ENCODE assay signal across 12 cellular contexts in genomic region chr6:167799033-167799933, GRCh38. TPM values are rescaled to one million over a fixed set of nuclear protein-coding genes. Genes with fewer than 3 reads are reported as not detected.
DNase-seq lines count a peak whose midpoint lies in the region; ATAC-seq, FAIRE-seq and TF ChIP-seq lines count a peak whose summit lies in the region.
"Had no signal": no experiment of that assay in that cellular context is flagged by ENCODE, and none has a peak within 500 bp of the region (broad histone marks: within the 10 kb centered on the region; RNA-seq: fewer than 3 reads in every experiment).

No MANE protein-coding gene starts in this region.

- H3K4me3 Mint-ChIP-seq in CD4-positive, alpha-beta T cell, result no peak overlapping the region
- H3K4me3 Mint-ChIP-seq: activated B cell treated with CpG ODN at 0.5 μM for 24 hours had no signal

- H3K4me1 ChIP-seq in HCT116 (ENCODE audit: control insufficient read depth in 1 of 2, insufficient read depth in 2 of 2, low read length in 2 of 2) (no peaks in the 10 kb centered on the region), pancreas (peaks cover 0 to 8% (median 0%) of the 10 kb centered on the region in 3 donors), sigmoid colon (peaks cover 0 to 6% (median 0%) of the 10 kb centered on the region in 4 donors)

- H3K27me3 Mint-ChIP-seq in CD4-positive, alpha-beta T cell, result peaks cover 80% of the 10 kb centered on the region

- intact Hi-C loops in HCT116 (cut with micrococcal nuclease) (no loop called here), pancreas (cut with DNase I) (no loop called here), sigmoid colon (cut with DNase I) (no loop called here)
- intact Hi-C loops in CD4-positive, alpha-beta T cell (cut with DNase I, micrococcal nuclease), result no loop called here

- DNase-seq in HCT116 (ENCODE audit: low read depth, low spot score), result no peak
- peak; percentile 12 for DNase-seq in RPMI8226
- DNase-seq in fibroblast of peridontal ligament (ENCODE audit: extremely low read depth), result peak; percentile 5
- DNase-seq in pancreas, result peak in 2 of 6 donors; percentile 43 to 45
- DNase-seq in sigmoid colon, result no peak
- DNase-seq in mesenteric fat pad (ENCODE audit: low spot score), result no peak
- DNase-seq in CD4-positive, alpha-beta T cell, result no peak
- DNase-seq: activated B cell treated with CpG ODN at 0.5 μM for 24 hours; activated naive CD4-positive, alpha-beta T cell treated with Interleukin-2 at 50 U/mL for 16 hours; DND-41; effector CD4-positive, alpha-beta T cell had no signal

- FAIRE-seq in pancreas (lab: Jason Lieb, UNC), result no peak

- no peak overlapping the region for H3K4me3 ChIP-seq in HCT116 (replicated peaks in 1 of 2; ENCODE audit: low read depth in 1 of 2, low read length in 2 of 2)
- no peak overlapping the region for H3K4me3 ChIP-seq in pancreas
- no peak overlapping the region for H3K4me3 ChIP-seq in sigmoid colon

- no peaks in the 10 kb centered on the region for H4K20me1 ChIP-seq in HCT116 (ENCODE audit: insufficient read depth)

- H3K9me3 Mint-ChIP-seq in CD4-positive, alpha-beta T cell, result no peaks in the 10 kb centered on the region
- H3K9me3 Mint-ChIP-seq: activated B cell treated with CpG ODN at 0.5 μM for 24 hours had no signal

- CTCF ChIA-PET in HCT116 (lab: Charles Lee), result no interaction called here
- CTCF ChIA-PET in CD4-positive, alpha-beta T cell (lab: Charles Lee), result no interaction called here

- RAD21 ChIA-PET in HCT116 (lab: Charles Lee; ENCODE audit: low non-redundant PET in 1 of 2, low total read pairs in 2 of 2, uncharacterized antibody in 2 of 2, unreplicated experiment in 2 of 2), result no interaction called here

- no peaks in the 10 kb centered on the region for H3K36me3 Mint-ChIP-seq in CD4-positive, alpha-beta T cell (ENCODE audit: low read depth)

- no peak for TF ChIP-seq EP300 in sigmoid colon (IDR thresholded peaks at IDR 0.05)

- H3K36me3 ChIP-seq in HCT116 (ENCODE audit: control insufficient read depth in 1 of 2, insufficient read depth in 2 of 2, low read length in 2 of 2), result no peaks in the 10 kb centered on the region
- H3K36me3 ChIP-seq in pancreas, result no peaks in the 10 kb centered on the region
- H3K36me3 ChIP-seq in sigmoid colon, result no peaks in the 10 kb centered on the region

- peak; percentile 7; the same call in 1 of the 2 replicates for TF ChIP-seq RAD21 in HCT116 (IDR thresholded peaks at IDR 0.05; ENCODE audit: low read depth)

- no peaks in the 10 kb centered on the region for H3K79me2 ChIP-seq in HCT116 (ENCODE audit: insufficient read depth, low read length)

- no peak overlapping the region for H3K27ac ChIP-seq in HCT116 (ENCODE audit: low read depth, low read length)
- H3K27ac ChIP-seq in pancreas, result peak overlapping the region; percentile 55 to 71 (median 58)
- H3K27ac ChIP-seq in sigmoid colon, result no peak overlapping the region
- H3K27ac ChIP-seq in CD4-positive, alpha-beta T cell (ENCODE audit: low read depth, low read length), result no peak overlapping the region

- WGBS in pancreas, 2 donors, result 56 to 57% methylated on average over 27 of the region's 27 CpGs
- 77 to 82% methylated on average over 27 of the region's 27 CpGs for WGBS in sigmoid colon, 2 donors

- no peak overlapping the region for H3K9ac ChIP-seq in HCT116 (ENCODE audit: low read length)

- POLR2A ChIA-PET in HCT116 (lab: Charles Lee), result no interaction called here
- POLR2A ChIA-PET in CD4-positive, alpha-beta T cell (lab: Charles Lee), result no interaction called here

- H3K4me2 ChIP-seq in HCT116 (ENCODE audit: low read length), result no peak overlapping the region

- no TSS peak for BruUV-seq in HCT116 (replicated peaks; lab: Mats Ljungman, UMichigan)

- TF ChIP-seq CTCF in HCT116 (IDR thresholded peaks at IDR 0.05 in 2 of 3, conservative IDR thresholded peaks at IDR 0.05 in 1 of 3; ENCODE audit: borderline replicate concordance in 1 of 3, insufficient read depth in 1 of 3, low read depth in 2 of 3, low read length in 2 of 3) (no peak), pancreas (IDR thresholded peaks at IDR 0.05) (no peak), sigmoid colon (IDR thresholded peaks at IDR 0.05) (no peak)
- TF ChIP-seq CTCF in CD4-positive, alpha-beta T cell (IDR thresholded peaks at IDR 0.05), result no peak

- peaks cover 4% of the 10 kb centered on the region for H3K4me1 Mint-ChIP-seq in CD4-positive, alpha-beta T cell (ENCODE audit: low read depth)

- no peak overlapping the region for H2AFZ ChIP-seq in HCT116 (ENCODE audit: low read depth, low read length, poor library complexity, severe bottlenecking)

- H3K27me3 ChIP-seq in HCT116 (ENCODE audit: insufficient read depth, low read length), result 0 out of 2 replicates have a peak, but pooled peaks cover 4% of the 10 kb centered on the region
- H3K27me3 ChIP-seq in pancreas, result no peaks in the 10 kb centered on the region
- peaks cover 0 to 20% (median 5%) of the 10 kb centered on the region in 3 donors for H3K27me3 ChIP-seq in sigmoid colon
- peaks cover 49% of the 10 kb centered on the region for H3K27me3 ChIP-seq in CD4-positive, alpha-beta T cell (ENCODE audit: control insufficient read depth, insufficient read depth, low read length)

- TF ChIP-seq POLR2A in HCT116 (IDR thresholded peaks at IDR 0.05; ENCODE audit: borderline replicate concordance, extremely low read depth, insufficient read depth, insufficient read length) (no peak), sigmoid colon (IDR thresholded peaks at IDR 0.05) (no peak)

- H3K9me3 ChIP-seq in HCT116 (ENCODE audit: control insufficient read depth in 1 of 2, insufficient read depth in 1 of 2, low read depth in 1 of 2, low read length in 2 of 2), result no peaks in the 10 kb centered on the region
- H3K9me3 ChIP-seq in pancreas, result no peaks in the 10 kb centered on the region
- no peaks in the 10 kb centered on the region for H3K9me3 ChIP-seq in sigmoid colon
- H3K9me3 ChIP-seq in CD4-positive, alpha-beta T cell (ENCODE audit: control insufficient read depth, low read length), result no peaks in the 10 kb centered on the region

- no peaks in the 10 kb centered on the region for H3K9me2 ChIP-seq in HCT116 (ENCODE audit: insufficient read depth)

- ATAC-seq in HCT116 (no peak), pancreas (peak; percentile 52 to 76 (median 66)), GM19397 (IDR thresholded peaks at IDR 0.05; ENCODE audit: unreplicated experiment) (no peak)
- ATAC-seq in CD4-positive, alpha-beta T cell (ENCODE audit: poor library complexity), result no peak

- H3K27ac Mint-ChIP-seq in CD4-positive, alpha-beta T cell, result no peak overlapping the region
- H3K27ac Mint-ChIP-seq: activated B cell treated with CpG ODN at 0.5 μM for 24 hours had no signal

TF ChIP-seq in HCT116, 20 proteins besides CTCF, POLR2A, EP300 and RAD21 (continues in another document):
- TF ChIP-seq MAX (IDR thresholded peaks at IDR 0.05), result no peak
- TF ChIP-seq ZNF274 (IDR thresholded peaks at IDR 0.05; ENCODE audit: low read depth, low read length), result no peak
- no peak for TF ChIP-seq TCF7L2 (IDR thresholded peaks at IDR 0.05; ENCODE audit: borderline replicate concordance, extremely low read depth, insufficient read depth, insufficient read length)
- no peak for TF ChIP-seq EZH2 (IDR thresholded peaks at IDR 0.05)
- TF ChIP-seq SRF (IDR thresholded peaks at IDR 0.05; ENCODE audit: low read depth), result no peak
- no peak for TF ChIP-seq EZH2phosphoT487 (IDR thresholded peaks at IDR 0.05; ENCODE audit: borderline replicate concordance)
- TF ChIP-seq CEBPB (IDR thresholded peaks at IDR 0.05; ENCODE audit: low read depth), result no peak
- TF ChIP-seq, protein P1, sequence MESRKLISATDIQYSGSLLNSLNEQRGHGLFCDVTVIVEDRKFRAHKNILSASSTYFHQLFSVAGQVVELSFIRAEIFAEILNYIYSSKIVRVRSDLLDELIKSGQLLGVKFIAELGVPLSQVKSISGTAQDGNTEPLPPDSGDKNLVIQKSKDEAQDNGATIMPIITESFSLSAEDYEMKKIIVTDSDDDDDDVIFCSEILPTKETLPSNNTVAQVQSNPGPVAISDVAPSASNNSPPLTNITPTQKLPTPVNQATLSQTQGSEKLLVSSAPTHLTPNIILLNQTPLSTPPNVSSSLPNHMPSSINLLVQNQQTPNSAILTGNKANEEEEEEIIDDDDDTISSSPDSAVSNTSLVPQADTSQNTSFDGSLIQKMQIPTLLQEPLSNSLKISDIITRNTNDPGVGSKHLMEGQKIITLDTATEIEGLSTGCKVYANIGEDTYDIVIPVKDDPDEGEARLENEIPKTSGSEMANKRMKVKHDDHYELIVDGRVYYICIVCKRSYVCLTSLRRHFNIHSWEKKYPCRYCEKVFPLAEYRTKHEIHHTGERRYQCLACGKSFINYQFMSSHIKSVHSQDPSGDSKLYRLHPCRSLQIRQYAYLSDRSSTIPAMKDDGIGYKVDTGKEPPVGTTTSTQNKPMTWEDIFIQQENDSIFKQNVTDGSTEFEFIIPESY (IDR thresholded peaks at IDR 0.05; ENCODE audit: extremely low read depth, insufficient replicate concordance, low read length), result no peak
- TF ChIP-seq YY1 (IDR thresholded peaks at IDR 0.05; ENCODE audit: extremely low read depth, insufficient replicate concordance, low read depth, low read length), result no peak
- no peak for TF ChIP-seq ELF1 (IDR thresholded peaks at IDR 0.05; ENCODE audit: borderline replicate concordance, low read depth)
- no peak for TF ChIP-seq JUND (IDR thresholded peaks at IDR 0.05)
- TF ChIP-seq POLR2AphosphoS5 (IDR thresholded peaks at IDR 0.05; ENCODE audit: low read depth, low read length), result no peak
- no peak for TF ChIP-seq SP1 (IDR thresholded peaks at IDR 0.05; ENCODE audit: low read depth)
- TF ChIP-seq EGR1 (IDR thresholded peaks at IDR 0.05; ENCODE audit: low read depth), result no peak

RNA-seq across cellular contexts. Expression of gene AFDN, which starts 27.4 kb away (rescaled TPM):
- total RNA-seq in HCT116 (2021; ENCODE audit: unreplicated experiment), result 59.4 TPM
- 31.2 and 32.9 TPM in 2 replicates for polyA plus RNA-seq in HCT116 (2012)
- total RNA-seq in pancreas, result 100 to 1,000 TPM in 1 of 6 donors, 10 to 100 TPM in 5; 66.6 to 122 (median 75.7) TPM
- polyA plus RNA-seq in pancreas, result 10 to 100 TPM; 55.2 to 56.7 TPM
- total RNA-seq in sigmoid colon, result 100 to 1,000 TPM in 2 of 4 donors, 10 to 100 TPM in 2; 83.6 to 104 (median 95.1) TPM
- polyA plus RNA-seq in sigmoid colon, result 10 to 100 TPM; 43.2 to 64.5 (median 44.4) TPM
- total RNA-seq in mesenteric fat pad, result 82.3 TPM
- total RNA-seq in CD4-positive, alpha-beta T cell, result 10 to 100 TPM in 1 of 2 experiments, 1 to 10 TPM in 1; 9.1 to 10.2 TPM

Comparison
In these comparisons a context has a peak if more than half of its experiments do, and no peak if none do; other contexts are left out.
1. ATAC-seq: peak in pancreas (4 of 4); none in HCT116 (single experiment), GM19397 (single experiment) and CD4-positive, alpha-beta T cell (single experiment).
2. DNase-seq: peak in RPMI8226 (single experiment) and fibroblast of peridontal ligament (single experiment); none in HCT116 (single experiment), sigmoid colon (single experiment), mesenteric fat pad (single experiment) and CD4-positive, alpha-beta T cell (0 of 10).
3. H3K27ac ChIP-seq: peak in pancreas (4 of 4); none in HCT116 (single experiment), sigmoid colon (0 of 4) and CD4-positive, alpha-beta T cell (single experiment).